In genomic region chr16:72023962-72024361, GRCh38 we compare ENCODE assay signal across 2 cellular contexts.
TF ChIP-seq lines count a peak whose summit lies in the region.

No MANE protein-coding gene starts in this region.

TF ChIP-seq in GM23338, 12 proteins besides CTCF, POLR2A, EP300 and RAD21:
- TF ChIP-seq, protein P1, sequence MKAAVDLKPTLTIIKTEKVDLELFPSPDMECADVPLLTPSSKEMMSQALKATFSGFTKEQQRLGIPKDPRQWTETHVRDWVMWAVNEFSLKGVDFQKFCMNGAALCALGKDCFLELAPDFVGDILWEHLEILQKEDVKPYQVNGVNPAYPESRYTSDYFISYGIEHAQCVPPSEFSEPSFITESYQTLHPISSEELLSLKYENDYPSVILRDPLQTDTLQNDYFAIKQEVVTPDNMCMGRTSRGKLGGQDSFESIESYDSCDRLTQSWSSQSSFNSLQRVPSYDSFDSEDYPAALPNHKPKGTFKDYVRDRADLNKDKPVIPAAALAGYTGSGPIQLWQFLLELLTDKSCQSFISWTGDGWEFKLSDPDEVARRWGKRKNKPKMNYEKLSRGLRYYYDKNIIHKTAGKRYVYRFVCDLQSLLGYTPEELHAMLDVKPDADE (IDR thresholded peaks at IDR 0.05) = no peak
- TF ChIP-seq, protein P2, sequence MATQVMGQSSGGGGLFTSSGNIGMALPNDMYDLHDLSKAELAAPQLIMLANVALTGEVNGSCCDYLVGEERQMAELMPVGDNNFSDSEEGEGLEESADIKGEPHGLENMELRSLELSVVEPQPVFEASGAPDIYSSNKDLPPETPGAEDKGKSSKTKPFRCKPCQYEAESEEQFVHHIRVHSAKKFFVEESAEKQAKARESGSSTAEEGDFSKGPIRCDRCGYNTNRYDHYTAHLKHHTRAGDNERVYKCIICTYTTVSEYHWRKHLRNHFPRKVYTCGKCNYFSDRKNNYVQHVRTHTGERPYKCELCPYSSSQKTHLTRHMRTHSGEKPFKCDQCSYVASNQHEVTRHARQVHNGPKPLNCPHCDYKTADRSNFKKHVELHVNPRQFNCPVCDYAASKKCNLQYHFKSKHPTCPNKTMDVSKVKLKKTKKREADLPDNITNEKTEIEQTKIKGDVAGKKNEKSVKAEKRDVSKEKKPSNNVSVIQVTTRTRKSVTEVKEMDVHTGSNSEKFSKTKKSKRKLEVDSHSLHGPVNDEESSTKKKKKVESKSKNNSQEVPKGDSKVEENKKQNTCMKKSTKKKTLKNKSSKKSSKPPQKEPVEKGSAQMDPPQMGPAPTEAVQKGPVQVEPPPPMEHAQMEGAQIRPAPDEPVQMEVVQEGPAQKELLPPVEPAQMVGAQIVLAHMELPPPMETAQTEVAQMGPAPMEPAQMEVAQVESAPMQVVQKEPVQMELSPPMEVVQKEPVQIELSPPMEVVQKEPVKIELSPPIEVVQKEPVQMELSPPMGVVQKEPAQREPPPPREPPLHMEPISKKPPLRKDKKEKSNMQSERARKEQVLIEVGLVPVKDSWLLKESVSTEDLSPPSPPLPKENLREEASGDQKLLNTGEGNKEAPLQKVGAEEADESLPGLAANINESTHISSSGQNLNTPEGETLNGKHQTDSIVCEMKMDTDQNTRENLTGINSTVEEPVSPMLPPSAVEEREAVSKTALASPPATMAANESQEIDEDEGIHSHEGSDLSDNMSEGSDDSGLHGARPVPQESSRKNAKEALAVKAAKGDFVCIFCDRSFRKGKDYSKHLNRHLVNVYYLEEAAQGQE (IDR thresholded peaks at IDR 0.05; ENCODE audit: unreplicated experiment) = no peak
- TF ChIP-seq, protein P3, sequence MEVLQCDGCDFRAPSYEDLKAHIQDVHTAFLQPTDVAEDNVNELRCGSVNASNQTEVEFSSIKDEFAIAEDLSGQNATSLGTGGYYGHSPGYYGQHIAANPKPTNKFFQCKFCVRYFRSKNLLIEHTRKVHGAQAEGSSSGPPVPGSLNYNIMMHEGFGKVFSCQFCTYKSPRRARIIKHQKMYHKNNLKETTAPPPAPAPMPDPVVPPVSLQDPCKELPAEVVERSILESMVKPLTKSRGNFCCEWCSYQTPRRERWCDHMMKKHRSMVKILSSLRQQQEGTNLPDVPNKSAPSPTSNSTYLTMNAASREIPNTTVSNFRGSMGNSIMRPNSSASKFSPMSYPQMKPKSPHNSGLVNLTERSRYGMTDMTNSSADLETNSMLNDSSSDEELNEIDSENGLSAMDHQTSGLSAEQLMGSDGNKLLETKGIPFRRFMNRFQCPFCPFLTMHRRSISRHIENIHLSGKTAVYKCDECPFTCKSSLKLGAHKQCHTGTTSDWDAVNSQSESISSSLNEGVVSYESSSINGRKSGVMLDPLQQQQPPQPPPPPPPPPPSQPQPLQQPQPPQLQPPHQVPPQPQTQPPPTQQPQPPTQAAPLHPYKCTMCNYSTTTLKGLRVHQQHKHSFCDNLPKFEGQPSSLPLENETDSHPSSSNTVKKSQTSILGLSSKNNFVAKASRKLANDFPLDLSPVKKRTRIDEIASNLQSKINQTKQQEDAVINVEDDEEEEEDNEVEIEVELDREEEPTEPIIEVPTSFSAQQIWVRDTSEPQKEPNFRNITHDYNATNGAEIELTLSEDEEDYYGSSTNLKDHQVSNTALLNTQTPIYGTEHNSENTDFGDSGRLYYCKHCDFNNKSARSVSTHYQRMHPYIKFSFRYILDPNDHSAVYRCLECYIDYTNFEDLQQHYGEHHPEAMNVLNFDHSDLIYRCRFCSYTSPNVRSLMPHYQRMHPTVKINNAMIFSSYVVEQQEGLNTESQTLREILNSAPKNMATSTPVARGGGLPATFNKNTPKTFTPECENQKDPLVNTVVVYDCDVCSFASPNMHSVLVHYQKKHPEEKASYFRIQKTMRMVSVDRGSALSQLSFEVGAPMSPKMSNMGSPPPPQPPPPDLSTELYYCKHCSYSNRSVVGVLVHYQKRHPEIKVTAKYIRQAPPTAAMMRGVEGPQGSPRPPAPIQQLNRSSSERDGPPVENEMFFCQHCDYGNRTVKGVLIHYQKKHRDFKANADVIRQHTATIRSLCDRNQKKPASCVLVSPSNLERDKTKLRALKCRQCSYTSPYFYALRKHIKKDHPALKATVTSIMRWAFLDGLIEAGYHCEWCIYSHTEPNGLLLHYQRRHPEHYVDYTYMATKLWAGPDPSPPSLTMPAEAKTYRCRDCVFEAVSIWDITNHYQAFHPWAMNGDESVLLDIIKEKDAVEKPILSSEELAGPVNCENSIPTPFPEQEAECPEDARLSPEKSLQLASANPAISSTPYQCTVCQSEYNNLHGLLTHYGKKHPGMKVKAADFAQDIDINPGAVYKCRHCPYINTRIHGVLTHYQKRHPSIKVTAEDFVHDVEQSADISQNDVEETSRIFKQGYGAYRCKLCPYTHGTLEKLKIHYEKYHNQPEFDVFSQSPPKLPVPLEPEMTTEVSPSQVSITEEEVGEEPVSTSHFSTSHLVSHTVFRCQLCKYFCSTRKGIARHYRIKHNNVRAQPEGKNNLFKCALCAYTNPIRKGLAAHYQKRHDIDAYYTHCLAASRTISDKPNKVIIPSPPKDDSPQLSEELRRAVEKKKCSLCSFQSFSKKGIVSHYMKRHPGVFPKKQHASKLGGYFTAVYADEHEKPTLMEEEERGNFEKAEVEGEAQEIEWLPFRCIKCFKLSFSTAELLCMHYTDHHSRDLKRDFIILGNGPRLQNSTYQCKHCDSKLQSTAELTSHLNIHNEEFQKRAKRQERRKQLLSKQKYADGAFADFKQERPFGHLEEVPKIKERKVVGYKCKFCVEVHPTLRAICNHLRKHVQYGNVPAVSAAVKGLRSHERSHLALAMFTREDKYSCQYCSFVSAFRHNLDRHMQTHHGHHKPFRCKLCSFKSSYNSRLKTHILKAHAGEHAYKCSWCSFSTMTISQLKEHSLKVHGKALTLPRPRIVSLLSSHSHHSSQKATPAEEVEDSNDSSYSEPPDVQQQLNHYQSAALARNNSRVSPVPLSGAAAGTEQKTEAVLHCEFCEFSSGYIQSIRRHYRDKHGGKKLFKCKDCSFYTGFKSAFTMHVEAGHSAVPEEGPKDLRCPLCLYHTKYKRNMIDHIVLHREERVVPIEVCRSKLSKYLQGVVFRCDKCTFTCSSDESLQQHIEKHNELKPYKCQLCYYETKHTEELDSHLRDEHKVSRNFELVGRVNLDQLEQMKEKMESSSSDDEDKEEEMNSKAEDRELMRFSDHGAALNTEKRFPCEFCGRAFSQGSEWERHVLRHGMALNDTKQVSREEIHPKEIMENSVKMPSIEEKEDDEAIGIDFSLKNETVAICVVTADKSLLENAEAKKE (CRISPR knock-in tag; IDR thresholded peaks at IDR 0.05) = no peak
- TF ChIP-seq JUNB (IDR thresholded peaks at IDR 0.05; ENCODE audit: unreplicated experiment) (no peak), POLR2AphosphoS5 (IDR thresholded peaks at IDR 0.05; ENCODE audit: low read depth) (no peak)

TF ChIP-seq in K562, 482 proteins besides CTCF, POLR2A, EP300 and RAD21:
- TF ChIP-seq STAT5B (CRISPR knock-in tag; IDR thresholded peaks at IDR 0.05) = no peak
- TF ChIP-seq HNRNPH1 (optimal IDR thresholded peaks at IDR 0.05; ENCODE audit: low read depth, low read length) = no peak
- no peak for TF ChIP-seq SMC3 (conservative IDR thresholded peaks at IDR 0.05; ENCODE audit: insufficient read depth, low read depth, low read length)
- no peak for TF ChIP-seq ZNF551 (CRISPR knock-in tag; IDR thresholded peaks at IDR 0.05)
- TF ChIP-seq GTF2E2 (tag; IDR thresholded peaks at IDR 0.05) = no peak
- no peak for TF ChIP-seq CREM (IDR thresholded peaks at IDR 0.05; ENCODE audit: low read depth)
- TF ChIP-seq CC2D1A (IDR thresholded peaks at IDR 0.05) = no peak
- no peak for TF ChIP-seq WHSC1 (IDR thresholded peaks at IDR 0.05; ENCODE audit: low read length)
- no peak for TF ChIP-seq TEAD2 (tag; IDR thresholded peaks at IDR 0.05)
- TF ChIP-seq SP1 (CRISPR knock-in tag; IDR thresholded peaks at IDR 0.05) = no peak
- TF ChIP-seq, protein P4, sequence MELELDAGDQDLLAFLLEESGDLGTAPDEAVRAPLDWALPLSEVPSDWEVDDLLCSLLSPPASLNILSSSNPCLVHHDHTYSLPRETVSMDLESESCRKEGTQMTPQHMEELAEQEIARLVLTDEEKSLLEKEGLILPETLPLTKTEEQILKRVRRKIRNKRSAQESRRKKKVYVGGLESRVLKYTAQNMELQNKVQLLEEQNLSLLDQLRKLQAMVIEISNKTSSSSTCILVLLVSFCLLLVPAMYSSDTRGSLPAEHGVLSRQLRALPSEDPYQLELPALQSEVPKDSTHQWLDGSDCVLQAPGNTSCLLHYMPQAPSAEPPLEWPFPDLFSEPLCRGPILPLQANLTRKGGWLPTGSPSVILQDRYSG (tag; conservative IDR thresholded peaks at IDR 0.05; ENCODE audit: low read depth) = no peak
- TF ChIP-seq E2F3 (CRISPR knock-in tag; IDR thresholded peaks at IDR 0.05) = no peak
- no peak for TF ChIP-seq SLC30A9 (CRISPR knock-in tag; IDR thresholded peaks at IDR 0.05)
